Comparison of ENCODE assay signal across 17 cellular contexts in the genomic region with DNA sequence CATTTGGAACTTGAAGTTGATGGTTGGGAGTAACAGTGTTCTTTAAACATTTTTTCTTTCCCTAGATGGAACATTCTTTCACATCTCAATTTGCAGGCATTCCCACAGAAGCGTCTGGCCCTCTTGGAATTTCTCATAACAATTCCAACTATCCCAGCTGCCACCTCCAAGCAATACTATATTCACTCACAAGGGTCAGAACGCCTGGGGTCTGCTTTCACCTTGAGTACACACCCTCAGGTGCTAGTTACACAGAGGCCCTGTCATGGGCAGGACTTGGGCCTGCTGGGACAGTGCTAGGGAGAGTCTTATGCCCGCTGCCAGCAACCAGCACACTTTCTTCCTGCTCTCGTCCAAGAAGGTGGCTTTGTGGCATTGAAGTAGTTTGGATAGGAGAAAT.
A peak's percentile ranks its signal among the peaks of the same experiment; 100 is the strongest.
DNase-seq lines count a peak whose midpoint lies in the region; ATAC-seq and TF ChIP-seq lines count a peak whose summit lies in the region.
"Had no signal": no experiment of that assay in that cellular context is flagged by ENCODE, and none has a peak within 500 bp of the region (broad histone marks: within the 10 kb centered on the region; RNA-seq: fewer than 3 reads in every experiment).

No MANE protein-coding gene starts in this region.

- H3K36me3 ChIP-seq in smooth muscle cell (ENCODE audit: low read depth), result no peaks in the 10 kb centered on the region
- H3K36me3 ChIP-seq in neural progenitor cell, result no peaks in the 10 kb centered on the region

- H3K9ac ChIP-seq in smooth muscle cell (ENCODE audit: low read depth), result no peak overlapping the region
- H3K9ac ChIP-seq in neural progenitor cell, result no peak overlapping the region

- H3K27me3 Mint-ChIP-seq in chondrocyte (ENCODE audit: low read depth), result no peaks in the 10 kb centered on the region
- H3K27me3 Mint-ChIP-seq in neural progenitor cell (ENCODE audit: insufficient read depth, low read depth), result peaks cover 13% of the 10 kb centered on the region

- H3K36me3 Mint-ChIP-seq in chondrocyte (ENCODE audit: low read depth) (no peaks in the 10 kb centered on the region), neural progenitor cell (peaks cover 2% of the 10 kb centered on the region)
- H3K36me3 Mint-ChIP-seq: CD8-positive, alpha-beta memory T cell had no signal

- H3K4me3 ChIP-seq in smooth muscle cell, result no peak overlapping the region
- no peak overlapping the region for H3K4me3 ChIP-seq in neural progenitor cell

- H3K27ac Mint-ChIP-seq in chondrocyte (ENCODE audit: unreplicated experiment) (peak overlapping the region; percentile 86), neural progenitor cell (no peak overlapping the region)
- H3K27ac Mint-ChIP-seq: CD8-positive, alpha-beta memory T cell had no signal

- no peaks in the 10 kb centered on the region for H3K9me3 Mint-ChIP-seq in chondrocyte (ENCODE audit: low read depth)
- peaks cover 25% of the 10 kb centered on the region for H3K9me3 Mint-ChIP-seq in neural progenitor cell

- H3F3A ChIP-seq in smooth muscle cell (ENCODE audit: low read depth) (no peaks in the 10 kb centered on the region), neural progenitor cell (ENCODE audit: low read depth) (no peaks in the 10 kb centered on the region)

- H3K4me3 Mint-ChIP-seq in chondrocyte (ENCODE audit: unreplicated experiment), result no peak overlapping the region
- H3K4me3 Mint-ChIP-seq in neural progenitor cell, result no peak overlapping the region
- H3K4me3 Mint-ChIP-seq: CD8-positive, alpha-beta memory T cell had no signal

- ATAC-seq in HG03460 (IDR thresholded peaks at IDR 0.05; ENCODE audit: unreplicated experiment), result no peak
- ATAC-seq: Panc1 had no signal

- 47% methylated on average over 4 of the region's 4 CpGs for WGBS in smooth muscle cell (ENCODE audit: low lambda C conversion rate)

- peaks cover 14% of the 10 kb centered on the region for H3K27me3 ChIP-seq in smooth muscle cell (ENCODE audit: low read depth)
- H3K27me3 ChIP-seq in neural progenitor cell, result no peaks in the 10 kb centered on the region

- DNase-seq in EH (ENCODE audit: low read depth), result peak; percentile 49
- DNase-seq in chondrocyte (ENCODE audit: low spot score), result no peak
- DNase-seq in left kidney (ENCODE audit: low read depth, low spot score), result peak; percentile 21
- no peak for DNase-seq in smooth muscle cell (lab: John Stamatoyannopoulos, UW; ENCODE audit: unreplicated experiment)
- DNase-seq in neural progenitor cell (ENCODE audit: low spot score), result no peak
- DNase-seq in OCI-M1 (lab: John Stamatoyannopoulos, UW), result no peak
- DNase-seq: CD8-positive, alpha-beta memory T cell; H7; Karpas-422; MM.1S; NCI-H1105 treated with DMSO at 0.1 percent for 48 hours; NCI-H187 treated with DMSO at 0.1 percent for 48 hours; NCI-H2171 treated with DMSO at 0.1 percent for 48 hours; NCI-H774; Right ventricle myocardium superior had no signal

- H4K20me1 ChIP-seq in smooth muscle cell (ENCODE audit: low read depth) (no peaks in the 10 kb centered on the region), neural progenitor cell (ENCODE audit: low read depth) (no peaks in the 10 kb centered on the region)

- H3K4me1 ChIP-seq in smooth muscle cell (ENCODE audit: low read depth) (peaks cover 4% of the 10 kb centered on the region), neural progenitor cell (peaks cover 8% of the 10 kb centered on the region)

- TF ChIP-seq CTCF in chondrocyte (IDR thresholded peaks at IDR 0.05) (no peak), smooth muscle cell (IDR thresholded peaks at IDR 0.05; ENCODE audit: borderline replicate concordance, insufficient read depth, poor library complexity, severe bottlenecking) (no peak), neural progenitor cell (IDR thresholded peaks at IDR 0.05) (no peak)

- no peaks in the 10 kb centered on the region for H3K79me2 ChIP-seq in smooth muscle cell (ENCODE audit: low read depth)
- H3K79me2 ChIP-seq in neural progenitor cell (ENCODE audit: low read depth), result no peaks in the 10 kb centered on the region

- no peaks in the 10 kb centered on the region for H3K9me3 ChIP-seq in smooth muscle cell (replicated peaks; ENCODE audit: low read depth)
- H3K9me3 ChIP-seq in neural progenitor cell (ENCODE audit: low read depth), result no peaks in the 10 kb centered on the region

- peak overlapping the region; percentile 25 for H3K4me2 ChIP-seq in smooth muscle cell
- H3K4me2 ChIP-seq in neural progenitor cell, result no peak overlapping the region

- H3K27ac ChIP-seq in smooth muscle cell (ENCODE audit: low read depth) (no peak overlapping the region), neural progenitor cell (no peak overlapping the region)

- H3K4me1 Mint-ChIP-seq in chondrocyte (ENCODE audit: low read depth) (peaks cover 60% of the 10 kb centered on the region), neural progenitor cell (peaks cover 49% of the 10 kb centered on the region)
- H3K4me1 Mint-ChIP-seq: CD8-positive, alpha-beta memory T cell had no signal

- H2AFZ ChIP-seq in smooth muscle cell (ENCODE audit: low read depth), result no peak overlapping the region
- no peak overlapping the region for H2AFZ ChIP-seq in neural progenitor cell (replicated peaks)

Comparison
In these comparisons a context has a peak if more than half of its experiments do, and no peak if none do; other contexts are left out.
1. DNase-seq: peak in EH (single experiment) and left kidney (single experiment); none in chondrocyte (single experiment), smooth muscle cell (single experiment), neural progenitor cell (single experiment) and OCI-M1 (single experiment).